In the genomic region with DNA sequence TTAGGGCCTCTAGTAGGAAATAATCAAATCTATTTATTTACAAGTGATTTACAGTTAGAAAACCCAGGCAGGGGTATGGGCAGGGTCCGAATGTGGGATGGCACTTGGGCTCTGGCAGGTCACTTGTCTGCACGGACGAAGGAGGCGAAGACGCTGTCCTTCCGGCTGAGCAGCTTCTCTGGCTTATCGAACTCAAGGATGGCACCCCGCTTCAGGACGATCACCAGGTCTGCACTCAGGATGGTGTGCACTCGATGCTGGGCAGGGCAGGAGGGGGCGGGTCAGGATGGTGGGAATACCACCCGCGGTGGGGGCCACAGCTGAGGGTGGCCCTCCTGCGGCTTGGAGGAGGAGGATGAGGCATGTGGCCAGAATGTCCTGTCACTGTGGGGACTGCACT, we compare ENCODE assay signal across 29 cellular contexts. TPM values are rescaled to one million over a fixed set of nuclear protein-coding genes. Genes with fewer than 3 reads are reported as not detected.
"Had no signal": no experiment of that assay in that cellular context is flagged by ENCODE, and none has a peak within 500 bp of the region (broad histone marks: within the 10 kb centered on the region; RNA-seq: fewer than 3 reads in every experiment).

No MANE protein-coding gene starts in this region.

- H3K4me1 ChIP-seq: foreskin keratinocyte had no signal

- H3K27me3 Mint-ChIP-seq: activated CD4-positive, alpha-beta memory T cell treated with anti-CD3 and anti-CD28 coated beads for 36 hours; activated naive CD8-positive, alpha-beta T cell; central memory CD8-positive, alpha-beta T cell had no signal

- H3K4me3 ChIP-seq: coronary artery, dorsolateral prefrontal cortex, esophagus muscularis mucosa, gastrocnemius medialis, heart left ventricle had no signal

- H3K27ac ChIP-seq: brain microvascular endothelial cell, coronary artery, dorsolateral prefrontal cortex, esophagus muscularis mucosa, foreskin keratinocyte, gastrocnemius medialis, heart left ventricle had no signal

- H3K4me3 Mint-ChIP-seq: activated CD4-positive, alpha-beta memory T cell treated with anti-CD3 and anti-CD28 coated beads for 36 hours; activated CD4-positive, alpha-beta T cell treated with anti-CD3 and anti-CD28 coated beads, Interleukin-2, amount 10 ng/mL, durations not matched to agents 24 days and 14 days; activated CD8-positive, alpha-beta memory T cell treated with anti-CD3 and anti-CD28 coated beads, Interleukin-2, amount 10 ng/mL, durations not matched to agents 7 days and 5 days; activated CD8-positive, alpha-beta T cell treated with anti-CD3 and anti-CD28 coated beads, Interleukin-2, amount 10 ng/mL, durations not matched to agents 7 days and 5 days; activated naive CD8-positive, alpha-beta T cell; activated T-helper 1 cell treated with anti-CD3 and anti-CD28 coated beads, Interleukin-12 subunit alpha, Interleukin-12 subunit beta, Interleukin-2, Interleukin-4 antibody, amounts not matched to agents 30 ng/mL and 10 ng/mL and 1 ng/mL, durations not matched to agents 14 hours and 24 hours and 36 hours; central memory CD8-positive, alpha-beta T cell; dendritic cell treated with granulocyte-macrophage colony-stimulating factor and Interleukin-4, amounts not matched to agents 40 ng/mL and 50 ng/mL, for 4 days had no signal

- H3K36me3 ChIP-seq: brain microvascular endothelial cell, esophagus muscularis mucosa, gastrocnemius medialis, heart left ventricle had no signal

- H3K27me3 ChIP-seq: dorsolateral prefrontal cortex, gastrocnemius medialis had no signal

- H3K4me1 Mint-ChIP-seq: central memory CD8-positive, alpha-beta T cell had no signal

- DNase-seq: activated CD4-positive, alpha-beta memory T cell treated with anti-CD3 and anti-CD28 coated beads for 36 hours; activated CD4-positive, CD25-positive, alpha-beta regulatory T cell; activated CD8-positive, alpha-beta memory T cell treated with anti-CD3 and anti-CD28 coated beads, Interleukin-2, amount 10 ng/mL, durations not matched to agents 7 days and 5 days; activated CD8-positive, alpha-beta memory T cell treated with anti-CD3 and anti-CD28 coated beads, Interleukin-2, amount 50 U/mL, for 4 hours; activated CD8-positive, alpha-beta T cell treated with anti-CD3 and anti-CD28 coated beads, Interleukin-2, amount 10 ng/mL, durations not matched to agents 7 days and 5 days; activated effector memory CD4-positive, alpha-beta T cell treated with anti-CD3 and anti-CD28 coated beads, Interleukin-2, amount 50 U/mL, for 16 hours; activated naive CD4-positive, alpha-beta T cell; activated naive CD4-positive, alpha-beta T cell treated with anti-CD3 and anti-CD28 coated beads, Interleukin-2, amount 50 U/mL, for 16 hours; activated T-cell treated with anti-CD3 and anti-CD28 coated beads, Interleukin-2, amount 50 U/mL, for 1 hour; activated T-cell treated with anti-CD3 and anti-CD28 coated beads, Interleukin-2, amount 50 U/mL, for 48 hours; amniotic stem cell; anterior cingulate cortex; brain microvascular endothelial cell; dorsolateral prefrontal cortex; effector memory CD4-positive, alpha-beta T cell; erythroblast; foreskin keratinocyte; gastrocnemius medialis; glutamatergic neuron; heart left ventricle; T-helper 2 cell had no signal

- ATAC-seq: activated CD8-positive, alpha-beta memory T cell treated with anti-CD3 and anti-CD28 coated beads, Interleukin-2, amount 10 ng/mL, durations not matched to agents 7 days and 5 days; activated CD8-positive, alpha-beta T cell treated with anti-CD3 and anti-CD28 coated beads, Interleukin-2, amount 10 ng/mL, durations not matched to agents 7 days and 5 days; foreskin keratinocyte; gastrocnemius medialis; heart left ventricle had no signal

- H3K36me3 Mint-ChIP-seq: activated CD4-positive, alpha-beta memory T cell treated with anti-CD3 and anti-CD28 coated beads for 36 hours; activated CD8-positive, alpha-beta memory T cell treated with anti-CD3 and anti-CD28 coated beads, Interleukin-2, amount 10 ng/mL, durations not matched to agents 7 days and 5 days; activated naive CD8-positive, alpha-beta T cell had no signal

- H3K27ac Mint-ChIP-seq: activated CD4-positive, alpha-beta memory T cell treated with anti-CD3 and anti-CD28 coated beads for 36 hours; activated CD4-positive, alpha-beta T cell treated with anti-CD3 and anti-CD28 coated beads, Interleukin-2, amount 10 ng/mL, durations not matched to agents 24 days and 14 days; activated CD8-positive, alpha-beta memory T cell treated with anti-CD3 and anti-CD28 coated beads, Interleukin-2, amount 10 ng/mL, durations not matched to agents 7 days and 5 days; activated CD8-positive, alpha-beta T cell treated with anti-CD3 and anti-CD28 coated beads, Interleukin-2, amount 10 ng/mL, durations not matched to agents 7 days and 5 days; activated naive CD8-positive, alpha-beta T cell; activated T-helper 1 cell treated with anti-CD3 and anti-CD28 coated beads, Interleukin-12 subunit alpha, Interleukin-12 subunit beta, Interleukin-2, Interleukin-4 antibody, amounts not matched to agents 30 ng/mL and 10 ng/mL and 1 ng/mL, durations not matched to agents 14 hours and 24 hours and 36 hours; activated T-helper 2 cell treated with anti-CD3 and anti-CD28 coated beads, Interferon-gamma antibody, Interleukin-2, Interleukin-4, amounts not matched to agents 10 μg/mL and 5 μg/mL and 100 μg/mL, durations not matched to agents 14 hours and 24 hours and 36 hours; dendritic cell treated with granulocyte-macrophage colony-stimulating factor and Interleukin-4, amounts not matched to agents 40 ng/mL and 50 ng/mL, for 4 days had no signal

- H3K9me3 ChIP-seq: esophagus muscularis mucosa, gastrocnemius medialis, heart left ventricle had no signal

- H3K9me3 Mint-ChIP-seq: activated CD4-positive, alpha-beta memory T cell treated with anti-CD3 and anti-CD28 coated beads for 36 hours; activated CD4-positive, alpha-beta T cell treated with anti-CD3 and anti-CD28 coated beads, Interleukin-2, amount 10 ng/mL, durations not matched to agents 24 days and 14 days; activated T-helper 1 cell treated with anti-CD3 and anti-CD28 coated beads, Interleukin-12 subunit alpha, Interleukin-12 subunit beta, Interleukin-2, Interleukin-4 antibody, amounts not matched to agents 30 ng/mL and 10 ng/mL and 1 ng/mL, durations not matched to agents 14 hours and 24 hours and 36 hours; activated T-helper 2 cell treated with anti-CD3 and anti-CD28 coated beads, Interferon-gamma antibody, Interleukin-2, Interleukin-4, amounts not matched to agents 10 μg/mL and 5 μg/mL and 100 μg/mL, durations not matched to agents 14 hours and 24 hours and 36 hours; central memory CD8-positive, alpha-beta T cell; dendritic cell treated with granulocyte-macrophage colony-stimulating factor and Interleukin-4, amounts not matched to agents 40 ng/mL and 50 ng/mL, for 4 days had no signal

RNA-seq across cellular contexts. Expression of a gene that starts 4.4 kb away (rescaled TPM):
- polyA plus RNA-seq: foreskin keratinocyte had no signal
